In genomic region chr3:168093229-168093628, GRCh38 we compare ENCODE assay signal across 8 cellular contexts. TPM values are rescaled to one million over a fixed set of nuclear protein-coding genes. Genes with fewer than 3 reads are reported as not detected.
DNase-seq lines count a peak whose midpoint lies in the region; TF ChIP-seq lines count a peak whose summit lies in the region.

No MANE protein-coding gene starts in this region.

- no peaks in the 10 kb centered on the region for H3K27me3 ChIP-seq in HUES6 (ENCODE audit: control insufficient read depth, insufficient read depth, low read length)
- H3K27me3 ChIP-seq in brain microvascular endothelial cell (replicated peaks): no peaks in the 10 kb centered on the region

- no peaks in the 10 kb centered on the region for H3K36me3 ChIP-seq in HUES6 (ENCODE audit: control insufficient read depth, insufficient read depth, low read length)
- no peaks in the 10 kb centered on the region for H3K36me3 ChIP-seq in brain microvascular endothelial cell (replicated peaks)

- H3K27ac Mint-ChIP-seq in mesothelial cell of epicardium: peak overlapping the region; percentile 88

- H3K4me3 Mint-ChIP-seq in mesothelial cell of epicardium: peak overlapping the region; percentile 86

- TF ChIP-seq CTCF in 22Rv1 (IDR thresholded peaks at IDR 0.05): no peak
- no peak for TF ChIP-seq CTCF in brain microvascular endothelial cell (IDR thresholded peaks at IDR 0.05; ENCODE audit: low read depth, low read length, missing control alignments)
- no peak for TF ChIP-seq CTCF in mesothelial cell of epicardium (IDR thresholded peaks at IDR 0.05; ENCODE audit: unreplicated experiment)

- no peaks in the 10 kb centered on the region for H3K9me3 Mint-ChIP-seq in mesothelial cell of epicardium

- H3K4me1 ChIP-seq in HUES6 (ENCODE audit: control insufficient read depth, insufficient read depth, low read length): peaks cover 58% of the 10 kb centered on the region

- DNase-seq in brain microvascular endothelial cell (no peak), mesothelial cell of epicardium (ENCODE audit: low spot score in 2 of 2, unreplicated experiment in 2 of 2) (no peak), NCI-H526 treated with DMSO at 0.1 percent for 48 hours (lab: John Stamatoyannopoulos, UW) (no peak), mesenteric fat pad (ENCODE audit: low spot score) (no peak), NCI-H1048 (lab: John Stamatoyannopoulos, UW) (no peak)
- DNase-seq in activated CD8-positive, alpha-beta memory T cell treated with anti-CD3 and anti-CD28 coated beads, Interleukin-2, amount 50 U/mL, for 4 hours: no peak

- H3K27me3 Mint-ChIP-seq in mesothelial cell of epicardium (ENCODE audit: low read depth): no peaks in the 10 kb centered on the region

- H3K4me1 Mint-ChIP-seq in mesothelial cell of epicardium: peaks cover 65% of the 10 kb centered on the region

- no peak overlapping the region for H3K9ac ChIP-seq in HUES6 (ENCODE audit: low read length)

- H3K36me3 Mint-ChIP-seq in mesothelial cell of epicardium: no peaks in the 10 kb centered on the region

- H3K4me3 ChIP-seq in HUES6 (ENCODE audit: low read depth, low read length): peak overlapping the region; percentile 90
- peak overlapping the region; percentile 91 for H3K4me3 ChIP-seq in brain microvascular endothelial cell (ENCODE audit: low read depth, low read length)

- no peaks in the 10 kb centered on the region for H3K9me3 ChIP-seq in HUES6 (ENCODE audit: control insufficient read depth, insufficient read depth, low read depth, low read length)

- peak overlapping the region; percentile 84 for H3K27ac ChIP-seq in 22Rv1
- no peak overlapping the region for H3K27ac ChIP-seq in HUES6 (ENCODE audit: low read depth, low read length)
- peak overlapping the region; percentile 10 for H3K27ac ChIP-seq in brain microvascular endothelial cell

- in situ Hi-C loops in brain microvascular endothelial cell (cut with HindIII; ENCODE audit: low pct_ligation_motif_present, low sequenced_read_pairs): no loop called here

RNA-seq across cellular contexts. Expression of gene GOLIM4, which starts 2.5 kb away (rescaled TPM):
- total RNA-seq in mesothelial cell of epicardium: 88.0 to 93.7 TPM (median 90.7 TPM) in 3 replicates
- 26.0 TPM for total RNA-seq in mesenteric fat pad
